22 cellular contexts compared by ENCODE assay signal in genomic region chr10:131656009-131656408, GRCh38.
"Had no signal": no experiment of that assay in that cellular context is flagged by ENCODE, and none has a peak within 500 bp of the region (broad histone marks: within the 10 kb centered on the region; RNA-seq: fewer than 3 reads in every experiment).

No MANE protein-coding gene starts in this region.

- H3K36me3 Mint-ChIP-seq: activated naive CD4-positive, alpha-beta T cell treated with anti-CD3 and anti-CD28 coated beads, Interleukin-2, amount 10 ng/mL, durations not matched to agents 7 days and 5 days; activated naive CD8-positive, alpha-beta T cell treated with anti-CD3 and anti-CD28 coated beads for 36 hours had no signal

- H3K27ac Mint-ChIP-seq: activated B cell treated with CpG ODN at 0.5 μM for 24 hours; activated CD4-positive, alpha-beta T cell treated with anti-CD3 and anti-CD28 coated beads, Interleukin-2, amount 10 ng/mL, durations not matched to agents 24 days and 14 days; activated naive CD4-positive, alpha-beta T cell treated with anti-CD3 and anti-CD28 coated beads, Interleukin-2, amount 10 ng/mL, durations not matched to agents 7 days and 5 days; activated naive CD8-positive, alpha-beta T cell treated with anti-CD3 and anti-CD28 coated beads for 36 hours; activated T-helper 17 cell treated with anti-CD3 and anti-CD28 coated beads, Interleukin-2, amount 50 U/mL, for 72 hours; T-helper 17 cell had no signal

- H3K4me1 Mint-ChIP-seq: activated B cell treated with CpG ODN at 0.5 μM for 24 hours; activated CD4-positive, alpha-beta T cell treated with anti-CD3 and anti-CD28 coated beads, Interleukin-2, amount 10 ng/mL, durations not matched to agents 24 days and 14 days; activated naive CD4-positive, alpha-beta T cell treated with anti-CD3 and anti-CD28 coated beads, Interleukin-2, amount 10 ng/mL, durations not matched to agents 7 days and 5 days; activated T-helper 17 cell treated with anti-CD3 and anti-CD28 coated beads, Interleukin-2, amount 50 U/mL, for 72 hours had no signal

- H3K4me3 Mint-ChIP-seq: activated B cell treated with CpG ODN at 0.5 μM for 24 hours; activated CD4-positive, alpha-beta T cell treated with anti-CD3 and anti-CD28 coated beads, Interleukin-2, amount 10 ng/mL, durations not matched to agents 24 days and 14 days; activated naive CD4-positive, alpha-beta T cell treated with anti-CD3 and anti-CD28 coated beads, Interleukin-2, amount 10 ng/mL, durations not matched to agents 7 days and 5 days; activated naive CD8-positive, alpha-beta T cell treated with anti-CD3 and anti-CD28 coated beads for 36 hours; activated T-helper 17 cell treated with anti-CD3 and anti-CD28 coated beads, Interleukin-2, amount 50 U/mL, for 72 hours; T-helper 17 cell had no signal

- H3K9me3 Mint-ChIP-seq: activated CD4-positive, alpha-beta T cell treated with anti-CD3 and anti-CD28 coated beads, Interleukin-2, amount 10 ng/mL, durations not matched to agents 24 days and 14 days; activated T-helper 17 cell treated with anti-CD3 and anti-CD28 coated beads, Interleukin-2, amount 50 U/mL, for 72 hours had no signal

- FAIRE-seq: K562 had no signal

- H3K4me3 ChIP-seq: K562 had no signal

- ATAC-seq: activated T-helper 17 cell treated with anti-CD3 and anti-CD28 coated beads, Interleukin-2, amount 50 U/mL, for 72 hours; K562; T-helper 17 cell had no signal

- DNase-seq: activated B cell treated with CpG ODN at 0.5 μM for 24 hours; activated CD4-positive, alpha-beta T cell treated with anti-CD3 and anti-CD28 coated beads for 1 hour; activated CD4-positive, alpha-beta T cell treated with anti-CD3 and anti-CD28 coated beads, Interleukin-2, amount 10 ng/mL, durations not matched to agents 24 days and 14 days; activated CD4-positive, alpha-beta T cell treated with anti-CD3 and anti-CD28 coated beads, Interleukin-2, amount 50 U/mL, for 48 hours; activated gamma-delta T cell; activated naive CD4-positive, alpha-beta T cell treated with anti-CD3 and anti-CD28 coated beads, Interleukin-2, amount 10 ng/mL, durations not matched to agents 7 days and 5 days; activated naive CD8-positive, alpha-beta T cell treated with anti-CD3 and anti-CD28 coated beads for 36 hours; activated T-cell treated with anti-CD3 and anti-CD28 coated beads for 4 hours; activated T-cell treated with anti-CD3 and anti-CD28 coated beads, Interleukin-2, amount 50 U/mL, for 48 hours; Kasumi-1; NCI-H1092; NCI-H1417; NCI-H1930; NCI-H2171; NCI-H226; NCI-H526; NCI-H82; SIG-M5; T-helper 17 cell; T-helper 9 cell had no signal
